Comparison of ENCODE assay signal across 1 cellular context in the genomic region with DNA sequence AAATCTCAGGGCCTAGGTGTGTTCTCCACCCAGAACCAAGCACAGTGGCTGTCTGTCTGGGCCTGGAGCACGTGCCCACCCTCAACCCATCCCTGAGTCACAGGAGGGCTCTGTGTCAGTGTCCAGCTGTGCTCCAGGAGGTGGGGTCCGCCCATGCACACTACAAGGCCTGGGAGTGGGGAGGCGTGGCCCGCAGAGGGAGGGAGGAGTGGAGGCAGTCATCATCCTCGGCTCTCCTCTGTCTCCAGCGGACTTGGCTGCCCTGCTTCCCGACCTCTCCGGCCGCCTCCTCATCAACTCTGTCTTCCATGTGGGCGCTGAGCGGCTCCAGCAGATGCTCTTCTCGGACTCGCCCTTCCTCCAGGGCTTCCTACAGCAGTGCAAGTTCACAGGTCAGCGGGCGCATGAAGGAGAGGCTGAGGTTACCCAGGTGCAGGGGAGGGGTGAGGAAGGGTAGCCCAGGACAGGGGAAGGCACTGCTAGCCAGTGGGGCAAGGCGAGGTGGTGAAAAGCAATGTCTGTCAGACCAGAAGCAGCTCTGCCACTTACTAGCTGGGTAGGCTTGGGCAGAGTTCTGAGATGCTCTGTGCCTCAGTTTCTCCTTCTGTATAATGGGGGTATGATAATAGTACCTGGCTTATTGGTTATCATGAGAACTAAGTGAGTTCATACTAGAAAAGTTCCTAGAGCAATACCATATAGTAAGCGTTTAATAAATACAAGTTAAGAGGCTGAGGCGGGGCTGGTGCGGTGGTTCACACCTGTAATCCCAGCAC.
A peak's percentile ranks its signal among the peaks of the same experiment; 100 is the strongest.
TF ChIP-seq lines count a peak whose summit lies in the region.

No MANE protein-coding gene starts in this region.

TF ChIP-seq in HEK293, 187 proteins besides CTCF, POLR2A, EP300 and RAD21:
- TF ChIP-seq ZNF423 (tag by site-specific recombination; IDR thresholded peaks at IDR 0.05) (no peak), KLF1 (tag by site-specific recombination; IDR thresholded peaks at IDR 0.05) (peak; percentile 86), ZFHX2 (tag by site-specific recombination; conservative IDR thresholded peaks at IDR 0.05) (peak; percentile 32), EGR2 (tag by site-specific recombination; IDR thresholded peaks at IDR 0.05; ENCODE audit: low read depth) (peak; percentile 82)
